1 cellular context compared by ENCODE assay signal in genomic region chr1:26169669-26170471, GRCh38.
TF ChIP-seq lines count a peak whose summit lies in the region.

ZNF593 (plus strand) TSS chr1:26169908; CDS start chr1:26169984, 76 bp downstream.

TF ChIP-seq in K562, 482 proteins besides CTCF, POLR2A, EP300 and RAD21 (continued from another document and continues in another):
- TF ChIP-seq HMGXB4 (CRISPR knock-in tag; IDR thresholded peaks at IDR 0.05) (no peak), NBN (IDR thresholded peaks at IDR 0.05; ENCODE audit: low read depth) (peak; percentile 100), CLOCK (CRISPR knock-in tag; IDR thresholded peaks at IDR 0.05; ENCODE audit: borderline replicate concordance) (no peak), MLX (CRISPR knock-in tag; conservative IDR thresholded peaks at IDR 0.05) (peak in 1 of 2 experiments; percentile 50; a peak in 2 of 4 replicates), BRD4 (IDR thresholded peaks at IDR 0.05) (peak; percentile 93; the same call in 1 of the 2 replicates), ZNF140 (CRISPR knock-in tag; IDR thresholded peaks at IDR 0.05) (no peak), STAG1 (CRISPR knock-in tag; IDR thresholded peaks at IDR 0.05; ENCODE audit: borderline replicate concordance) (peak; percentile 80), ELF1 (tag; IDR thresholded peaks at IDR 0.05) (peak; percentile 96), CREB5 (CRISPR knock-in tag; IDR thresholded peaks at IDR 0.05) (peak; percentile 58; the same call in 1 of the 2 replicates), ZNF668 (CRISPR knock-in tag; IDR thresholded peaks at IDR 0.05) (no peak), DACH1 (IDR thresholded peaks at IDR 0.05; ENCODE audit: partially characterized antibody) (peak; percentile 55), TBL1XR1 (IDR thresholded peaks at IDR 0.05; ENCODE audit: low read length in 2 of 2) (peak; percentile 12 to 98; a peak in 2 of 4 replicates), LCOR (CRISPR knock-in tag; IDR thresholded peaks at IDR 0.05) (peak; percentile 96), E2F3 (CRISPR knock-in tag; IDR thresholded peaks at IDR 0.05) (peak; percentile 23; the same call in 1 of the 2 replicates), ZNF77 (CRISPR knock-in tag; IDR thresholded peaks at IDR 0.05) (no peak), ZFP91 (CRISPR knock-in tag; IDR thresholded peaks at IDR 0.05) (0 out of 2 replicates have a peak, but pooled peaks have one; percentile 52), BCOR (IDR thresholded peaks at IDR 0.05) (peak; percentile 44; the same call in 1 of the 2 replicates), ZNF280B (CRISPR knock-in tag; IDR thresholded peaks at IDR 0.05) (no peak), RNF2 (IDR thresholded peaks at IDR 0.05) (peak; percentile 76), ELF4 (CRISPR knock-in tag; IDR thresholded peaks at IDR 0.05) (peak; percentile 87), SOX6 (IDR thresholded peaks at IDR 0.05) (peak; percentile 65), FOXO4 (CRISPR knock-in tag; IDR thresholded peaks at IDR 0.05) (no peak), MNT (conservative IDR thresholded peaks at IDR 0.05) (peak; percentile 99 to 100), GABPA (tag; conservative IDR thresholded peaks at IDR 0.05; ENCODE audit: low read depth) (peak; percentile 93), ADNP (tag; IDR thresholded peaks at IDR 0.05) (no peak), NFE2 (IDR thresholded peaks at IDR 0.05; ENCODE audit: low read depth) (peak; percentile 44), SREBF1 (IDR thresholded peaks at IDR 0.05; ENCODE audit: borderline replicate concordance, low read depth, low read length) (peak; percentile 16; the same call in 1 of the 2 replicates), ERF (CRISPR knock-in tag; IDR thresholded peaks at IDR 0.05) (peak; percentile 92), HIVEP1 (CRISPR knock-in tag; IDR thresholded peaks at IDR 0.05) (no peak), ZNF586 (CRISPR knock-in tag; conservative IDR thresholded peaks at IDR 0.05) (no peak), HMG20B (CRISPR knock-in tag; IDR thresholded peaks at IDR 0.05) (no peak), HOXB6 (CRISPR knock-in tag; IDR thresholded peaks at IDR 0.05; ENCODE audit: borderline replicate concordance) (peak; percentile 12; the same call in 1 of the 2 replicates), NEUROD1 (IDR thresholded peaks at IDR 0.05; ENCODE audit: borderline replicate concordance, low read depth, low read length, partially characterized antibody) (peak; percentile 65), CREB1 (IDR thresholded peaks at IDR 0.05) (peak; percentile 99), CREB1 (CRISPR knock-in tag; IDR thresholded peaks at IDR 0.05) (peak; percentile 100), XRCC5 (IDR thresholded peaks at IDR 0.05; ENCODE audit: low read depth, low read length) (peak; percentile 95), POLR2AphosphoS2 (IDR thresholded peaks at IDR 0.05; ENCODE audit: low read length) (no peak), UBTF (IDR thresholded peaks at IDR 0.05; ENCODE audit: borderline replicate concordance in 1 of 2, low read depth in 2 of 2, low read length in 2 of 2) (peak in 1 of 2 experiments; percentile 24; a peak in 1 of 4 replicates), ZBTB17 (CRISPR knock-in tag; IDR thresholded peaks at IDR 0.05) (peak; percentile 82), ZBTB49 (CRISPR knock-in tag; IDR thresholded peaks at IDR 0.05; ENCODE audit: borderline replicate concordance) (0 out of 2 replicates have a peak, but pooled peaks have one; percentile 45), E2F6 (IDR thresholded peaks at IDR 0.05; ENCODE audit: borderline replicate concordance in 1 of 2, extremely low read depth in 1 of 2, insufficient read depth in 1 of 2, insufficient read length in 1 of 2, low read depth in 1 of 2, low read length in 1 of 2, poor library complexity in 1 of 2, severe bottlenecking in 1 of 2) (peak in 1 of 2 experiments; percentile 48), RB1 (IDR thresholded peaks at IDR 0.05; ENCODE audit: low read depth) (peak; percentile 96), SMAD4 (CRISPR knock-in tag; conservative IDR thresholded peaks at IDR 0.05) (peak; percentile 85)
